In genomic region chr12:94595152-94595551, GRCh38 we compare ENCODE assay signal across 18 cellular contexts. TPM values are rescaled to one million over a fixed set of nuclear protein-coding genes. Genes with fewer than 3 reads are reported as not detected.
"Had no signal": no experiment of that assay in that cellular context is flagged by ENCODE, and none has a peak within 500 bp of the region (broad histone marks: within the 10 kb centered on the region; RNA-seq: fewer than 3 reads in every experiment).

No MANE protein-coding gene starts in this region.

- H3K27me3 ChIP-seq: adrenal gland, neutrophil, right lobe of liver, spleen, suprapubic skin had no signal

- H3K36me3 ChIP-seq: adrenal gland, right lobe of liver, suprapubic skin had no signal

- H3K27ac ChIP-seq: adrenal gland, neutrophil, right lobe of liver, suprapubic skin had no signal

- DNase-seq: activated CD4-positive, alpha-beta T cell treated with anti-CD3 and anti-CD28 coated beads, Interleukin-2, amount 10 ng/mL, durations not matched to agents 7 days and 5 days; activated CD4-positive, CD25-positive, alpha-beta regulatory T cell; activated CD8-positive, alpha-beta memory T cell treated with anti-CD3 and anti-CD28 coated beads for 24 hours; activated naive CD4-positive, alpha-beta T cell treated with anti-CD3 and anti-CD28 coated beads, Interleukin-2, amount 50 U/mL, for 16 hours; activated T-cell treated with anti-CD3 and anti-CD28 coated beads for 4 hours; erythroblast; immature natural killer cell; left colon; naive thymus-derived CD4-positive, alpha-beta T cell; posterior cingulate gyrus; right lobe of liver; spleen; stimulated activated CD4-positive, alpha-beta T cell treated with anti-CD3 and anti-CD28 coated beads, Interleukin-2, amount 100 ng/mL, for 24 hours; stimulated activated naive CD4-positive, alpha-beta T cell treated with Interleukin-2 at 50 U/mL for 16 hours had no signal

- ATAC-seq: left colon; naive thymus-derived CD4-positive, alpha-beta T cell; right lobe of liver had no signal

- H3K9me3 ChIP-seq: adrenal gland, neutrophil, right lobe of liver, spleen, suprapubic skin had no signal

- H3K4me1 ChIP-seq: adrenal gland, right lobe of liver, suprapubic skin had no signal

- H3K4me3 ChIP-seq: adrenal gland, lung, right lobe of liver, spleen, suprapubic skin had no signal

RNA-seq across cellular contexts. Expression of gene TMCC3, which starts 55.2 kb away (rescaled TPM):
- polyA plus RNA-seq: naive thymus-derived CD4-positive, alpha-beta T cell had no signal
